Comparison of ENCODE assay signal across 1 cellular context in genomic region chrX:113390531-113390930, GRCh38.
TF ChIP-seq lines count a peak whose summit lies in the region.

No MANE protein-coding gene starts in this region.

TF ChIP-seq in WTC11, 78 proteins besides CTCF, POLR2A, EP300 and RAD21 (continued from another document):
- TF ChIP-seq ZNF281 (CRISPR knock-in tag; IDR thresholded peaks at IDR 0.05) (no peak), TEAD1 (CRISPR knock-in tag; IDR thresholded peaks at IDR 0.05) (no peak), ETV6 (CRISPR knock-in tag; IDR thresholded peaks at IDR 0.05) (no peak), E2F1 (CRISPR knock-in tag; IDR thresholded peaks at IDR 0.05) (no peak), NFATC4 (CRISPR knock-in tag; IDR thresholded peaks at IDR 0.05) (no peak), ZNF425 (CRISPR knock-in tag; conservative IDR thresholded peaks at IDR 0.05) (no peak), SMAD4 (CRISPR knock-in tag; IDR thresholded peaks at IDR 0.05) (no peak), ATF3 (CRISPR knock-in tag; conservative IDR thresholded peaks at IDR 0.05) (no peak), CREM (CRISPR knock-in tag; IDR thresholded peaks at IDR 0.05) (no peak), GABPB1 (CRISPR knock-in tag; IDR thresholded peaks at IDR 0.05) (no peak), IRF2 (CRISPR knock-in tag; IDR thresholded peaks at IDR 0.05; ENCODE audit: borderline replicate concordance, low read depth) (no peak), AFF4 (CRISPR knock-in tag; IDR thresholded peaks at IDR 0.05; ENCODE audit: borderline replicate concordance) (no peak), ZNF232 (CRISPR knock-in tag; IDR thresholded peaks at IDR 0.05) (no peak), NR1H2 (CRISPR knock-in tag; IDR thresholded peaks at IDR 0.05) (no peak), ZNF396 (CRISPR knock-in tag; IDR thresholded peaks at IDR 0.05; ENCODE audit: borderline replicate concordance) (no peak)
